ENCODE assay signal across 20 cellular contexts in genomic region chr1:78665809-78666208, GRCh38.
"Had no signal": no experiment of that assay in that cellular context is flagged by ENCODE, and none has a peak within 500 bp of the region (broad histone marks: within the 10 kb centered on the region; RNA-seq: fewer than 3 reads in every experiment).

No MANE protein-coding gene starts in this region.

- H3K79me2 ChIP-seq: hepatocyte had no signal

- H3K4me3 ChIP-seq: esophagus squamous epithelium, gastroesophageal sphincter, hepatocyte, psoas muscle, right lobe of liver, suprapubic skin, thyroid gland had no signal

- H2AFZ ChIP-seq: hepatocyte had no signal

- DNase-seq: effector memory CD8-positive, alpha-beta T cell; esophagus squamous epithelium; foreskin fibroblast; head of caudate nucleus; left colon; naive thymus-derived CD4-positive, alpha-beta T cell; nephron progenitor cell; psoas muscle; retina; right lobe of liver; stimulated activated CD4-positive, alpha-beta T cell treated with anti-CD3 and anti-CD28 coated beads, Interleukin-4, amount 100 ng/mL, for 1 hour; stimulated activated CD8-positive, alpha-beta memory T cell treated with anti-CD3 and anti-CD28 coated beads, Interleukin-4, amount 100 ng/mL, for 48 hours; stimulated activated naive CD8-positive, alpha-beta T cell treated with anti-CD3 and anti-CD28 coated beads, Interleukin-15, Interleukin-2, amounts not matched to agents 100 U/mL and 50 U/mL, for 24 hours; thyroid gland had no signal

- H3K9me3 ChIP-seq: esophagus squamous epithelium, gastroesophageal sphincter, psoas muscle, right lobe of liver, suprapubic skin, thyroid gland had no signal

- H3K4me3 Mint-ChIP-seq: dendritic cell treated with granulocyte-macrophage colony-stimulating factor and Interleukin-4, amounts not matched to agents 40 ng/mL and 50 ng/mL, for 4 days; effector memory CD8-positive, alpha-beta T cell; naive thymus-derived CD4-positive, alpha-beta T cell; nephron progenitor cell; stimulated activated effector memory CD8-positive, alpha-beta T cell treated with anti-CD3 and anti-CD28 coated beads, Interleukin-12 subunit alpha, Interleukin-12 subunit beta, amount 100 ng/mL, for 72 hours; type B pancreatic cell had no signal

- H3K27me3 ChIP-seq: esophagus squamous epithelium, gastroesophageal sphincter, right lobe of liver, suprapubic skin, thyroid gland had no signal

- ATAC-seq: effector memory CD8-positive, alpha-beta T cell; gastroesophageal sphincter; left colon; naive thymus-derived CD4-positive, alpha-beta T cell; psoas muscle; right lobe of liver; stimulated activated effector memory CD8-positive, alpha-beta T cell treated with anti-CD3 and anti-CD28 coated beads, Interleukin-12 subunit alpha, Interleukin-12 subunit beta, amount 100 ng/mL, for 72 hours; stimulated activated naive CD8-positive, alpha-beta T cell treated with anti-CD3 and anti-CD28 coated beads, Interleukin-15, Interleukin-2, amounts not matched to agents 100 U/mL and 50 U/mL, for 24 hours had no signal

- H3K27ac Mint-ChIP-seq: dendritic cell treated with granulocyte-macrophage colony-stimulating factor and Interleukin-4, amounts not matched to agents 40 ng/mL and 50 ng/mL, for 4 days; effector memory CD8-positive, alpha-beta T cell; nephron progenitor cell; stimulated activated effector memory CD8-positive, alpha-beta T cell treated with anti-CD3 and anti-CD28 coated beads, Interleukin-12 subunit alpha, Interleukin-12 subunit beta, amount 100 ng/mL, for 72 hours; type B pancreatic cell had no signal

- H3K4me1 ChIP-seq: esophagus squamous epithelium, gastroesophageal sphincter, psoas muscle, right lobe of liver, suprapubic skin, thyroid gland had no signal

- H3K36me3 Mint-ChIP-seq: type B pancreatic cell had no signal

- H3K4me2 ChIP-seq: hepatocyte had no signal

- H3K4me1 Mint-ChIP-seq: nephron progenitor cell; stimulated activated effector memory CD8-positive, alpha-beta T cell treated with anti-CD3 and anti-CD28 coated beads, Interleukin-12 subunit alpha, Interleukin-12 subunit beta, amount 100 ng/mL, for 72 hours had no signal

- H3K27ac ChIP-seq: esophagus squamous epithelium, gastroesophageal sphincter, hepatocyte, psoas muscle, right lobe of liver, suprapubic skin, thyroid gland had no signal

- H3K27me3 Mint-ChIP-seq: dendritic cell treated with granulocyte-macrophage colony-stimulating factor and Interleukin-4, amounts not matched to agents 40 ng/mL and 50 ng/mL, for 4 days; effector memory CD8-positive, alpha-beta T cell; naive thymus-derived CD4-positive, alpha-beta T cell had no signal
